In the genomic region with DNA sequence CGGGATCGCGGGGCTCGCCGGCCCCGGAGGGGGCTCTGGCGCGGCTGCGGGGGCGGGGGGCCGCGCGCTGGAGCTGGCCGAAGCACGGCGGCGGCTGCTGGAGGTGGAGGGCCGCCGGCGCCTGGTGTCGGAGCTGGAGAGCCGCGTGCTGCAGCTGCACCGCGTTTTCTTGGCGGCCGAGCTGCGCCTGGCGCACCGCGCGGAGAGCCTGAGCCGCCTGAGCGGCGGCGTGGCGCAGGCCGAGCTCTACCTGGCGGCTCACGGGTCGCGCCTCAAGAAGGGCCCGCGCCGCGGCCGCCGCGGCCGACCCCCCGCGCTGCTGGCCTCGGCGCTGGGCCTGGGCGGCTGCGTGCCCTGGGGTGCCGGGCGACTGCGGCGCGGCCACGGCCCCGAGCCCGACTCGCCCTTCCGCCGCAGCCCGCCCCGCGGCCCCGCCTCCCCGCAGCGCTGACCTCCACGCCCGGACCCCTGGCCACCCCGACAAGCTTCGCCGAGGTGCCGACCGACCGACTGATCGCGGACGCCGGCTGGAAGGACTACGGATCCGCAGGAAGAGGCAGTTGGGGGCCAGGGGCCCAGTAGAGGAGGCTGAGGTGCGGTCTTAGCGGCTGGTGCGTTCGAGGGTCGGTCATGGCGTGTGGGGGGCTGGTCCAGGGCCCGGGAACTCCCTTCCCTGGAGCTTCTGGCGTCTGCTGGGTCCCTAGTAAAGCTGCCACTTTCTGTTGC, we compare ENCODE assay signal across 1 cellular context.
TF ChIP-seq lines count a peak whose summit lies in the region.

No MANE protein-coding gene starts in this region.

TF ChIP-seq in GM12878, 131 proteins besides CTCF, POLR2A, EP300 and RAD21:
- TF ChIP-seq CREB1 (IDR thresholded peaks at IDR 0.05; ENCODE audit: low read depth) (no peak), HCFC1 (IDR thresholded peaks at IDR 0.05; ENCODE audit: low read length) (no peak), CREM (IDR thresholded peaks at IDR 0.05; ENCODE audit: low read depth) (no peak), NFIC (IDR thresholded peaks at IDR 0.05; ENCODE audit: low read depth, low read length) (no peak), RFX5 (IDR thresholded peaks at IDR 0.05; ENCODE audit: low read depth, low read length) (no peak), DPF2 (IDR thresholded peaks at IDR 0.05) (0 out of 2 replicates have a peak, but pooled peaks have one; percentile 10), EGR1 (IDR thresholded peaks at IDR 0.05; ENCODE audit: borderline replicate concordance in 1 of 2, low read depth in 2 of 2, low read length in 2 of 2) (0 out of 3 replicates have a peak, but pooled peaks of 1 of the 2 experiments have one; percentile 32), POLR2AphosphoS2 (IDR thresholded peaks at IDR 0.05; ENCODE audit: low read depth, low read length) (no peak), NR2F1 (conservative IDR thresholded peaks at IDR 0.05) (0 out of 2 replicates have a peak, but pooled peaks have one; percentile 8), IKZF1 (conservative IDR thresholded peaks at IDR 0.05) (no peak), HDAC6 (IDR thresholded peaks at IDR 0.05; ENCODE audit: unreplicated experiment) (peak; percentile 6), CHD4 (IDR thresholded peaks at IDR 0.05) (no peak), CHD1 (IDR thresholded peaks at IDR 0.05; ENCODE audit: low read depth, low read length) (no peak), SIX5 (IDR thresholded peaks at IDR 0.05; ENCODE audit: low read depth, low read length, severe bottlenecking) (no peak), LARP7 (IDR thresholded peaks at IDR 0.05) (0 out of 2 replicates have a peak, but pooled peaks have one; percentile 60), YY1 (IDR thresholded peaks at IDR 0.05; ENCODE audit: low read depth, low read length) (no peak), SP1 (IDR thresholded peaks at IDR 0.05; ENCODE audit: low read depth, low read length) (no peak), TCF12 (IDR thresholded peaks at IDR 0.05; ENCODE audit: low read depth, low read length) (no peak), RB1 (IDR thresholded peaks at IDR 0.05; ENCODE audit: borderline replicate concordance) (no peak), HDAC2 (IDR thresholded peaks at IDR 0.05) (no peak), TBL1XR1 (IDR thresholded peaks at IDR 0.05; ENCODE audit: low read depth, low read length) (no peak), CBX5 (IDR thresholded peaks at IDR 0.05; ENCODE audit: low read depth) (no peak), FOXM1 (IDR thresholded peaks at IDR 0.05; ENCODE audit: low read depth, low read length) (no peak), ATF7 (IDR thresholded peaks at IDR 0.05; ENCODE audit: low read depth) (no peak), IKZF2 (IDR thresholded peaks at IDR 0.05) (no peak), GATAD2B (conservative IDR thresholded peaks at IDR 0.05; ENCODE audit: low read depth) (0 out of 2 replicates have a peak, but pooled peaks have one; percentile 31), SPI1 (IDR thresholded peaks at IDR 0.05; ENCODE audit: borderline replicate concordance, insufficient read depth, low read depth, low read length) (no peak), ETV6 (conservative IDR thresholded peaks at IDR 0.05 in 1 of 2, IDR thresholded peaks at IDR 0.05 in 1 of 2; ENCODE audit: borderline replicate concordance in 1 of 2, low read depth in 1 of 2) (no peak)
- TF ChIP-seq, protein P1, sequence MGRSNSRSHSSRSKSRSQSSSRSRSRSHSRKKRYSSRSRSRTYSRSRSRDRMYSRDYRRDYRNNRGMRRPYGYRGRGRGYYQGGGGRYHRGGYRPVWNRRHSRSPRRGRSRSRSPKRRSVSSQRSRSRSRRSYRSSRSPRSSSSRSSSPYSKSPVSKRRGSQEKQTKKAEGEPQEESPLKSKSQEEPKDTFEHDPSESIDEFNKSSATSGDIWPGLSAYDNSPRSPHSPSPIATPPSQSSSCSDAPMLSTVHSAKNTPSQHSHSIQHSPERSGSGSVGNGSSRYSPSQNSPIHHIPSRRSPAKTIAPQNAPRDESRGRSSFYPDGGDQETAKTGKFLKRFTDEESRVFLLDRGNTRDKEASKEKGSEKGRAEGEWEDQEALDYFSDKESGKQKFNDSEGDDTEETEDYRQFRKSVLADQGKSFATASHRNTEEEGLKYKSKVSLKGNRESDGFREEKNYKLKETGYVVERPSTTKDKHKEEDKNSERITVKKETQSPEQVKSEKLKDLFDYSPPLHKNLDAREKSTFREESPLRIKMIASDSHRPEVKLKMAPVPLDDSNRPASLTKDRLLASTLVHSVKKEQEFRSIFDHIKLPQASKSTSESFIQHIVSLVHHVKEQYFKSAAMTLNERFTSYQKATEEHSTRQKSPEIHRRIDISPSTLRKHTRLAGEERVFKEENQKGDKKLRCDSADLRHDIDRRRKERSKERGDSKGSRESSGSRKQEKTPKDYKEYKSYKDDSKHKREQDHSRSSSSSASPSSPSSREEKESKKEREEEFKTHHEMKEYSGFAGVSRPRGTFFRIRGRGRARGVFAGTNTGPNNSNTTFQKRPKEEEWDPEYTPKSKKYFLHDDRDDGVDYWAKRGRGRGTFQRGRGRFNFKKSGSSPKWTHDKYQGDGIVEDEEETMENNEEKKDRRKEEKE (IDR thresholded peaks at IDR 0.05), result no peak
- TF ChIP-seq, protein P2, sequence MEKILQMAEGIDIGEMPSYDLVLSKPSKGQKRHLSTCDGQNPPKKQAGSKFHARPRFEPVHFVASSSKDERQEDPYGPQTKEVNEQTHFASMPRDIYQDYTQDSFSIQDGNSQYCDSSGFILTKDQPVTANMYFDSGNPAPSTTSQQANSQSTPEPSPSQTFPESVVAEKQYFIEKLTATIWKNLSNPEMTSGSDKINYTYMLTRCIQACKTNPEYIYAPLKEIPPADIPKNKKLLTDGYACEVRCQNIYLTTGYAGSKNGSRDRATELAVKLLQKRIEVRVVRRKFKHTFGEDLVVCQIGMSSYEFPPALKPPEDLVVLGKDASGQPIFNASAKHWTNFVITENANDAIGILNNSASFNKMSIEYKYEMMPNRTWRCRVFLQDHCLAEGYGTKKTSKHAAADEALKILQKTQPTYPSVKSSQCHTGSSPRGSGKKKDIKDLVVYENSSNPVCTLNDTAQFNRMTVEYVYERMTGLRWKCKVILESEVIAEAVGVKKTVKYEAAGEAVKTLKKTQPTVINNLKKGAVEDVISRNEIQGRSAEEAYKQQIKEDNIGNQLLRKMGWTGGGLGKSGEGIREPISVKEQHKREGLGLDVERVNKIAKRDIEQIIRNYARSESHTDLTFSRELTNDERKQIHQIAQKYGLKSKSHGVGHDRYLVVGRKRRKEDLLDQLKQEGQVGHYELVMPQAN (conservative IDR thresholded peaks at IDR 0.05), result no peak
- TF ChIP-seq, protein P3, sequence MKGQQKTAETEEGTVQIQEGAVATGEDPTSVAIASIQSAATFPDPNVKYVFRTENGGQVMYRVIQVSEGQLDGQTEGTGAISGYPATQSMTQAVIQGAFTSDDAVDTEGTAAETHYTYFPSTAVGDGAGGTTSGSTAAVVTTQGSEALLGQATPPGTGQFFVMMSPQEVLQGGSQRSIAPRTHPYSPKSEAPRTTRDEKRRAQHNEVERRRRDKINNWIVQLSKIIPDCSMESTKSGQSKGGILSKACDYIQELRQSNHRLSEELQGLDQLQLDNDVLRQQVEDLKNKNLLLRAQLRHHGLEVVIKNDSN (IDR thresholded peaks at IDR 0.05; ENCODE audit: borderline replicate concordance, extremely low read length, insufficient read depth, low read depth, low read length), result no peak
- TF ChIP-seq, protein P4, sequence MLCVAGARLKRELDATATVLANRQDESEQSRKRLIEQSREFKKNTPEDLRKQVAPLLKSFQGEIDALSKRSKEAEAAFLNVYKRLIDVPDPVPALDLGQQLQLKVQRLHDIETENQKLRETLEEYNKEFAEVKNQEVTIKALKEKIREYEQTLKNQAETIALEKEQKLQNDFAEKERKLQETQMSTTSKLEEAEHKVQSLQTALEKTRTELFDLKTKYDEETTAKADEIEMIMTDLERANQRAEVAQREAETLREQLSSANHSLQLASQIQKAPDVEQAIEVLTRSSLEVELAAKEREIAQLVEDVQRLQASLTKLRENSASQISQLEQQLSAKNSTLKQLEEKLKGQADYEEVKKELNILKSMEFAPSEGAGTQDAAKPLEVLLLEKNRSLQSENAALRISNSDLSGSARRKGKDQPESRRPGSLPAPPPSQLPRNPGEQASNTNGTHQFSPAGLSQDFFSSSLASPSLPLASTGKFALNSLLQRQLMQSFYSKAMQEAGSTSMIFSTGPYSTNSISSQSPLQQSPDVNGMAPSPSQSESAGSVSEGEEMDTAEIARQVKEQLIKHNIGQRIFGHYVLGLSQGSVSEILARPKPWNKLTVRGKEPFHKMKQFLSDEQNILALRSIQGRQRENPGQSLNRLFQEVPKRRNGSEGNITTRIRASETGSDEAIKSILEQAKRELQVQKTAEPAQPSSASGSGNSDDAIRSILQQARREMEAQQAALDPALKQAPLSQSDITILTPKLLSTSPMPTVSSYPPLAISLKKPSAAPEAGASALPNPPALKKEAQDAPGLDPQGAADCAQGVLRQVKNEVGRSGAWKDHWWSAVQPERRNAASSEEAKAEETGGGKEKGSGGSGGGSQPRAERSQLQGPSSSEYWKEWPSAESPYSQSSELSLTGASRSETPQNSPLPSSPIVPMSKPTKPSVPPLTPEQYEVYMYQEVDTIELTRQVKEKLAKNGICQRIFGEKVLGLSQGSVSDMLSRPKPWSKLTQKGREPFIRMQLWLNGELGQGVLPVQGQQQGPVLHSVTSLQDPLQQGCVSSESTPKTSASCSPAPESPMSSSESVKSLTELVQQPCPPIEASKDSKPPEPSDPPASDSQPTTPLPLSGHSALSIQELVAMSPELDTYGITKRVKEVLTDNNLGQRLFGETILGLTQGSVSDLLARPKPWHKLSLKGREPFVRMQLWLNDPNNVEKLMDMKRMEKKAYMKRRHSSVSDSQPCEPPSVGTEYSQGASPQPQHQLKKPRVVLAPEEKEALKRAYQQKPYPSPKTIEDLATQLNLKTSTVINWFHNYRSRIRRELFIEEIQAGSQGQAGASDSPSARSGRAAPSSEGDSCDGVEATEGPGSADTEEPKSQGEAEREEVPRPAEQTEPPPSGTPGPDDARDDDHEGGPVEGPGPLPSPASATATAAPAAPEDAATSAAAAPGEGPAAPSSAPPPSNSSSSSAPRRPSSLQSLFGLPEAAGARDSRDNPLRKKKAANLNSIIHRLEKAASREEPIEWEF (IDR thresholded peaks at IDR 0.05; ENCODE audit: insufficient replicate concordance, low read depth, low read length), result no peak
- TF ChIP-seq, protein P5, sequence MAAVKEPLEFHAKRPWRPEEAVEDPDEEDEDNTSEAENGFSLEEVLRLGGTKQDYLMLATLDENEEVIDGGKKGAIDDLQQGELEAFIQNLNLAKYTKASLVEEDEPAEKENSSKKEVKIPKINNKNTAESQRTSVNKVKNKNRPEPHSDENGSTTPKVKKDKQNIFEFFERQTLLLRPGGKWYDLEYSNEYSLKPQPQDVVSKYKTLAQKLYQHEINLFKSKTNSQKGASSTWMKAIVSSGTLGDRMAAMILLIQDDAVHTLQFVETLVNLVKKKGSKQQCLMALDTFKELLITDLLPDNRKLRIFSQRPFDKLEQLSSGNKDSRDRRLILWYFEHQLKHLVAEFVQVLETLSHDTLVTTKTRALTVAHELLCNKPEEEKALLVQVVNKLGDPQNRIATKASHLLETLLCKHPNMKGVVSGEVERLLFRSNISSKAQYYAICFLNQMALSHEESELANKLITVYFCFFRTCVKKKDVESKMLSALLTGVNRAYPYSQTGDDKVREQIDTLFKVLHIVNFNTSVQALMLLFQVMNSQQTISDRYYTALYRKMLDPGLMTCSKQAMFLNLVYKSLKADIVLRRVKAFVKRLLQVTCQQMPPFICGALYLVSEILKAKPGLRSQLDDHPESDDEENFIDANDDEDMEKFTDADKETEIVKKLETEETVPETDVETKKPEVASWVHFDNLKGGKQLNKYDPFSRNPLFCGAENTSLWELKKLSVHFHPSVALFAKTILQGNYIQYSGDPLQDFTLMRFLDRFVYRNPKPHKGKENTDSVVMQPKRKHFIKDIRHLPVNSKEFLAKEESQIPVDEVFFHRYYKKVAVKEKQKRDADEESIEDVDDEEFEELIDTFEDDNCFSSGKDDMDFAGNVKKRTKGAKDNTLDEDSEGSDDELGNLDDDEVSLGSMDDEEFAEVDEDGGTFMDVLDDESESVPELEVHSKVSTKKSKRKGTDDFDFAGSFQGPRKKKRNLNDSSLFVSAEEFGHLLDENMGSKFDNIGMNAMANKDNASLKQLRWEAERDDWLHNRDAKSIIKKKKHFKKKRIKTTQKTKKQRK (IDR thresholded peaks at IDR 0.05; ENCODE audit: low read depth, low read length), result no peak
- TF ChIP-seq, protein P6, sequence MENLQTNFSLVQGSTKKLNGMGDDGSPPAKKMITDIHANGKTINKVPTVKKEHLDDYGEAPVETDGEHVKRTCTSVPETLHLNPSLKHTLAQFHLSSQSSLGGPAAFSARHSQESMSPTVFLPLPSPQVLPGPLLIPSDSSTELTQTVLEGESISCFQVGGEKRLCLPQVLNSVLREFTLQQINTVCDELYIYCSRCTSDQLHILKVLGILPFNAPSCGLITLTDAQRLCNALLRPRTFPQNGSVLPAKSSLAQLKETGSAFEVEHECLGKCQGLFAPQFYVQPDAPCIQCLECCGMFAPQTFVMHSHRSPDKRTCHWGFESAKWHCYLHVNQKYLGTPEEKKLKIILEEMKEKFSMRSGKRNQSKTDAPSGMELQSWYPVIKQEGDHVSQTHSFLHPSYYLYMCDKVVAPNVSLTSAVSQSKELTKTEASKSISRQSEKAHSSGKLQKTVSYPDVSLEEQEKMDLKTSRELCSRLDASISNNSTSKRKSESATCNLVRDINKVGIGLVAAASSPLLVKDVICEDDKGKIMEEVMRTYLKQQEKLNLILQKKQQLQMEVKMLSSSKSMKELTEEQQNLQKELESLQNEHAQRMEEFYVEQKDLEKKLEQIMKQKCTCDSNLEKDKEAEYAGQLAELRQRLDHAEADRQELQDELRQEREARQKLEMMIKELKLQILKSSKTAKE (IDR thresholded peaks at IDR 0.05; ENCODE audit: low read depth, poor library complexity, severe bottlenecking), result no peak
